Comparison of ENCODE assay signal across 20 cellular contexts in genomic region chr11:128593281-128593680, GRCh38. TPM values are rescaled to one million over a fixed set of nuclear protein-coding genes. Genes with fewer than 3 reads are reported as not detected.
DNase-seq lines count a peak whose midpoint lies in the region; ATAC-seq, FAIRE-seq and TF ChIP-seq lines count a peak whose summit lies in the region.
"Had no signal": no experiment of that assay in that cellular context is flagged by ENCODE, and none has a peak within 500 bp of the region (broad histone marks: within the 10 kb centered on the region; RNA-seq: fewer than 3 reads in every experiment).

No MANE protein-coding gene starts in this region.

- ATAC-seq in GM21619 (IDR thresholded peaks at IDR 0.05; ENCODE audit: unreplicated experiment) = no peak

- no peak for TF ChIP-seq POLR2A in H54 (IDR thresholded peaks at IDR 0.05; ENCODE audit: low read depth, low read length)

- peak; percentile 69 for DNase-seq in A172 (ENCODE audit: low spot score)
- DNase-seq in H54 (ENCODE audit: insufficient read length, low spot score) = no peak
- DNase-seq in RPMI7951 (ENCODE audit: low read depth) = peak; percentile 76
- peak; percentile 18 for DNase-seq in glomerular visceral epithelial cell (ENCODE audit: extremely low spot score)
- DNase-seq in stimulated activated CD4-positive, alpha-beta T cell treated with anti-CD3 and anti-CD28 coated beads, Interleukin-4, amount 100 ng/mL, for 1 hour = no peak
- DNase-seq in germinal center (ENCODE audit: low spot score) = no peak
- no peak for DNase-seq in NCI-H1105 (lab: John Stamatoyannopoulos, UW)
- DNase-seq: 8988T; activated CD4-positive, alpha-beta memory T cell treated with anti-CD3 and anti-CD28 coated beads, Interleukin-2, amount 10 ng/mL, durations not matched to agents 7 days and 5 days; adrenal gland; CD8-positive, alpha-beta memory T cell; head of caudate nucleus; Karpas-422; NCI-H1436; NCI-H345; thyroid gland had no signal

- FAIRE-seq in H54 (lab: Jason Lieb, UNC) = peak; percentile 23
- FAIRE-seq: colon, G401.6, TTC549 had no signal

RNA-seq across cellular contexts. Expression of gene ETS1, which starts 5.9 kb away (rescaled TPM):
- total RNA-seq in A172 (2014; rRNA removed; shearing (Covaris generic)) = 39.4 and 45.4 TPM in 2 replicates
- total RNA-seq in RPMI7951 (2014; rRNA removed; shearing (Covaris generic)) = 33.1 and 40.0 TPM in 2 replicates

Comparison
In these comparisons a context has a peak if more than half of its experiments do, and no peak if none do; other contexts are left out.
1. DNase-seq: peak in A172 (single experiment), RPMI7951 (single experiment) and glomerular visceral epithelial cell (single experiment); none in H54 (single experiment), stimulated activated CD4-positive, alpha-beta T cell treated with anti-CD3 and anti-CD28 coated beads, Interleukin-4, amount 100 ng/mL, for 1 hour (single experiment), germinal center (single experiment) and NCI-H1105 (single experiment).